In genomic region chr7:157378390-157378789, GRCh38 we compare ENCODE assay signal across 1 cellular context.
TF ChIP-seq lines count a peak whose summit lies in the region.

No MANE protein-coding gene starts in this region.

TF ChIP-seq in GM23338, 12 proteins besides CTCF, POLR2A, EP300 and RAD21 (continued from another document):
- TF ChIP-seq ZNF462 (CRISPR knock-in tag; IDR thresholded peaks at IDR 0.05): no peak
- no peak for TF ChIP-seq ZNF331 (CRISPR knock-in tag; IDR thresholded peaks at IDR 0.05; ENCODE audit: low read depth)
- TF ChIP-seq NANOG (IDR thresholded peaks at IDR 0.05; ENCODE audit: borderline replicate concordance): no peak
- TF ChIP-seq CREB1 (CRISPR knock-in tag; IDR thresholded peaks at IDR 0.05; ENCODE audit: low read depth): no peak
- TF ChIP-seq ZNF114 (CRISPR knock-in tag; IDR thresholded peaks at IDR 0.05): no peak
- no peak for TF ChIP-seq EZH2 (IDR thresholded peaks at IDR 0.05; ENCODE audit: low read depth, unreplicated experiment)
- no peak for TF ChIP-seq ETS1 (IDR thresholded peaks at IDR 0.05)
